ENCODE assay signal across 14 cellular contexts in genomic region chr3:15151166-15151565, GRCh38.
"Had no signal": no experiment of that assay in that cellular context is flagged by ENCODE, and none has a peak within 500 bp of the region (broad histone marks: within the 10 kb centered on the region; RNA-seq: fewer than 3 reads in every experiment).

No MANE protein-coding gene starts in this region.

- DNase-seq: activated CD4-positive, alpha-beta memory T cell treated with anti-CD3 and anti-CD28 coated beads, Interleukin-2, amount 10 ng/mL, durations not matched to agents 7 days and 5 days; activated CD4-positive, alpha-beta T cell treated with anti-CD3 and anti-CD28 coated beads for 36 hours; activated gamma-delta T cell; activated T-cell treated with anti-CD3 and anti-CD28 coated beads, Interleukin-2, amount 50 U/mL, for 48 hours; amygdala; cerebellar nuclear complex; immature natural killer cell; left ventricle myocardium inferior; mesendoderm; psoas muscle; stimulated activated CD4-positive, alpha-beta T cell treated with anti-CD3 and anti-CD28 coated beads, Interleukin-4, amount 100 ng/mL, for 24 hours; T1000; WERI-Rb-1 had no signal

- H3K4me3 ChIP-seq: left ventricle myocardium inferior, psoas muscle had no signal

- H3K9me3 ChIP-seq: left ventricle myocardium inferior, psoas muscle had no signal

- H3K36me3 ChIP-seq: left ventricle myocardium inferior, WERI-Rb-1 had no signal

- H3K27ac ChIP-seq: left ventricle myocardium inferior, psoas muscle, WERI-Rb-1 had no signal

- ATAC-seq: activated CD4-positive, alpha-beta T cell treated with anti-CD3 and anti-CD28 coated beads for 36 hours; esophagus mucosa; psoas muscle had no signal

- H3K4me1 ChIP-seq: left ventricle myocardium inferior, psoas muscle had no signal
